In the genomic region with DNA sequence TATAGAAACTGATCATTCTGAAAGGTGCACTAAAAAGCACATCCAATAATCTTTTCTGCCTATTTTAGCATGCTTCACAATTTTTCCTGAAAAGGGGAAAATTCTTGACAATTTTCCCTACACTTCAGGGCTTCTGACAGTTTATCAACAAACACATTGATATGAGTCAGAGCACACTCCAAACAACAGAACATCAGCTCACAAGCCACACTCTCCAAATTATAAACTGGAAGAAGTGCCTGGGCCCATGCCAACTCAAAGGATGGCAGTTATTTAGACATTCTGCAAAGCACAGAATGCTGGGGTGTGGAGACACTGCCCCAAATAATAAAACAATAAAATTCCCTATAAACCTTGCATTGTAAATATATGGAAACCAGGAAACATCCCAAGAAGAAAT, we compare ENCODE assay signal across 21 cellular contexts.
DNase-seq lines count a peak whose midpoint lies in the region; ATAC-seq and TF ChIP-seq lines count a peak whose summit lies in the region.
"Had no signal": no experiment of that assay in that cellular context is flagged by ENCODE, and none has a peak within 500 bp of the region (broad histone marks: within the 10 kb centered on the region; RNA-seq: fewer than 3 reads in every experiment).

No MANE protein-coding gene starts in this region.

- H3K4me1 ChIP-seq in mucosa of descending colon (ENCODE audit: low read depth), result peaks cover 26% of the 10 kb centered on the region
- H3K4me1 ChIP-seq: upper lobe of right lung had no signal

- no peaks in the 10 kb centered on the region for H3K9me3 ChIP-seq in mucosa of descending colon
- H3K9me3 ChIP-seq: heart right ventricle, left ventricle myocardium inferior, psoas muscle, upper lobe of right lung had no signal

- peak; percentile 54 for DNase-seq in DMS 273 (lab: John Stamatoyannopoulos, UW; ENCODE audit: unreplicated experiment)
- DNase-seq in DMS 273 treated with DMSO at 0.1 percent for 48 hours (lab: John Stamatoyannopoulos, UW), result no peak
- peak; percentile 29 for DNase-seq in LHCN-M2 (ENCODE audit: low read depth)
- peak; percentile 11 for DNase-seq in NCI-H774 (lab: John Stamatoyannopoulos, UW)
- peak; percentile 55 to 89 (median 75) for DNase-seq in mucosa of descending colon
- no peak for DNase-seq in GF-D8 (lab: John Stamatoyannopoulos, UW)
- no peak for DNase-seq in SK-N-DZ (ENCODE audit: low spot score)
- no peak for DNase-seq in activated gamma-delta T cell treated with Interleukin-2 at 50 U/mL for 16 hours
- DNase-seq: activated CD4-positive, alpha-beta T cell treated with anti-CD3 and anti-CD28 coated beads, Interleukin-2, amount 10 ng/mL, durations not matched to agents 7 days and 5 days; activated naive CD8-positive, alpha-beta T cell treated with anti-CD3 and anti-CD28 coated beads, Interleukin-2, amount 50 U/mL, for 24 hours; cortex of kidney; heart right ventricle; left ventricle myocardium inferior; NCI-H1930; NCI-H82; PC-9; psoas muscle; SIG-M5; stimulated activated CD4-positive, alpha-beta T cell treated with anti-CD3 and anti-CD28 coated beads, Interleukin-4, amount 100 ng/mL, for 4 hours; upper lobe of right lung had no signal

- intact Hi-C loops in mucosa of descending colon (cut with DNase I, micrococcal nuclease), result no loop called here

- H3K36me3 ChIP-seq in mucosa of descending colon (ENCODE audit: low read depth), result no peaks in the 10 kb centered on the region
- H3K36me3 ChIP-seq: heart right ventricle, left ventricle myocardium inferior, neural progenitor cell, upper lobe of right lung had no signal

- H3K4me3 ChIP-seq in mucosa of descending colon, result no peak overlapping the region
- H3K4me3 ChIP-seq: heart right ventricle, left ventricle myocardium inferior, neural progenitor cell, PC-9, psoas muscle, upper lobe of right lung had no signal

- TF ChIP-seq CTCF in mucosa of descending colon (IDR thresholded peaks at IDR 0.05), result no peak

- peak; percentile 94 for ATAC-seq in mucosa of descending colon
- ATAC-seq: activated naive CD8-positive, alpha-beta T cell treated with anti-CD3 and anti-CD28 coated beads, Interleukin-2, amount 50 U/mL, for 24 hours; heart right ventricle; psoas muscle; upper lobe of right lung had no signal

Comparison
In these comparisons a context has a peak if more than half of its experiments do, and no peak if none do; other contexts are left out.
1. DNase-seq: peak in DMS 273 (single experiment), LHCN-M2 (single experiment), NCI-H774 (single experiment) and mucosa of descending colon (3 of 3); none in DMS 273 treated with DMSO at 0.1 percent for 48 hours (single experiment), GF-D8 (single experiment), SK-N-DZ (single experiment) and activated gamma-delta T cell treated with Interleukin-2 at 50 U/mL for 16 hours (single experiment).